12 cellular contexts compared by ENCODE assay signal in genomic region chr5:158431369-158432029, GRCh38.
DNase-seq lines count a peak whose midpoint lies in the region; ATAC-seq, FAIRE-seq and TF ChIP-seq lines count a peak whose summit lies in the region.
"Had no signal": no experiment of that assay in that cellular context is flagged by ENCODE, and none has a peak within 500 bp of the region (broad histone marks: within the 10 kb centered on the region; RNA-seq: fewer than 3 reads in every experiment).

No MANE protein-coding gene starts in this region.

- H3K4me1 ChIP-seq in thymus (ENCODE audit: control insufficient read depth, insufficient read depth, low read length): peaks cover 16% of the 10 kb centered on the region
- H3K4me1 ChIP-seq in kidney (ENCODE audit: control insufficient read depth in 1 of 2, insufficient read depth in 1 of 2, low read depth in 1 of 2, low read length in 2 of 2): no peaks in the 10 kb centered on the region

- no peaks in the 10 kb centered on the region for H3K27me3 ChIP-seq in thymus (ENCODE audit: control insufficient read depth, insufficient read depth)

- no peaks in the 10 kb centered on the region for H3K27me3 Mint-ChIP-seq in activated CD4-positive, alpha-beta T cell treated with anti-CD3 and anti-CD28 coated beads, Interleukin-2, amount 10 ng/mL, durations not matched to agents 24 days and 14 days

- H3K36me3 ChIP-seq in thymus (ENCODE audit: control insufficient read depth, insufficient read depth) (no peaks in the 10 kb centered on the region), kidney (ENCODE audit: control insufficient read depth in 1 of 2, insufficient read depth in 2 of 2, low read length in 2 of 2) (no peaks in the 10 kb centered on the region)

- H3K36me3 Mint-ChIP-seq in activated CD4-positive, alpha-beta T cell treated with anti-CD3 and anti-CD28 coated beads, Interleukin-2, amount 10 ng/mL, durations not matched to agents 24 days and 14 days (ENCODE audit: low read depth): peaks cover 5% of the 10 kb centered on the region

- H3K27ac Mint-ChIP-seq in activated CD4-positive, alpha-beta T cell treated with anti-CD3 and anti-CD28 coated beads, Interleukin-2, amount 10 ng/mL, durations not matched to agents 24 days and 14 days: peak overlapping the region; percentile 40
- H3K27ac Mint-ChIP-seq: activated T-cell treated with anti-CD3 and anti-CD28 coated beads, Interleukin-2, amount 50 U/mL, for 72 hours; nephron progenitor cell had no signal

- H3K27ac ChIP-seq in thymus (ENCODE audit: low read depth) (peak overlapping the region; percentile 5), kidney (ENCODE audit: low read depth in 2 of 2, low read length in 2 of 2) (no peak overlapping the region)

- FAIRE-seq in kidney (lab: Jason Lieb, UNC): no peak
- FAIRE-seq: A204.1 had no signal

- H3K9ac ChIP-seq in kidney (ENCODE audit: low read length in 2 of 2): no peak overlapping the region

- H3K4me3 ChIP-seq in thymus (ENCODE audit: low read length): no peak overlapping the region
- no peak overlapping the region for H3K4me3 ChIP-seq in kidney (ENCODE audit: low read length in 2 of 2)

- no peak for TF ChIP-seq CTCF in kidney (IDR thresholded peaks at IDR 0.05; ENCODE audit: borderline replicate concordance, extremely low read depth, insufficient read depth)

- ATAC-seq in left cardiac atrium: peak; percentile 23 to 82
- ATAC-seq: activated T-cell treated with anti-CD3 and anti-CD28 coated beads, Interleukin-2, amount 50 U/mL, for 72 hours had no signal

- intact Hi-C loops in activated CD4-positive, alpha-beta T cell treated with anti-CD3 and anti-CD28 coated beads, Interleukin-2, amount 10 ng/mL, durations not matched to agents 24 days and 14 days (cut with micrococcal nuclease): loop anchor here (5.0 to 10.0 kb wide), 3 partner anchors 81 to 1327 kb away; partner anchors contain the start of genes HAVCR2 and RNF145
- intact Hi-C loops in left cardiac atrium (cut with DNase I) (no loop called here), kidney (cut with DNase I) (no loop called here)

- H3K9me3 ChIP-seq in thymus (ENCODE audit: control insufficient read depth) (no peaks in the 10 kb centered on the region), kidney (ENCODE audit: control insufficient read depth in 1 of 2, low read length in 2 of 2) (peaks cover 0 to 7% of the 10 kb centered on the region in 2 donors)

- H3K4me3 Mint-ChIP-seq in activated CD4-positive, alpha-beta T cell treated with anti-CD3 and anti-CD28 coated beads, Interleukin-2, amount 10 ng/mL, durations not matched to agents 24 days and 14 days: no peak overlapping the region
- H3K4me3 Mint-ChIP-seq: activated T-cell treated with anti-CD3 and anti-CD28 coated beads, Interleukin-2, amount 50 U/mL, for 72 hours; nephron progenitor cell had no signal

- DNase-seq in activated CD4-positive, alpha-beta T cell treated with anti-CD3 and anti-CD28 coated beads, Interleukin-2, amount 10 ng/mL, durations not matched to agents 24 days and 14 days: no peak
- no peak for DNase-seq in activated CD4-positive, alpha-beta T cell treated with anti-CD3 and anti-CD28 coated beads for 4 hours
- peak; percentile 11 to 49 for DNase-seq in NCI-H524 (lab: John Stamatoyannopoulos, UW)
- DNase-seq in left cardiac atrium: no peak
- no peak for DNase-seq in cerebellar cortex (ENCODE audit: low spot score)
- no peak for DNase-seq in kidney
- DNase-seq in HT-29 (ENCODE audit: low spot score): no peak
- DNase-seq: activated T-cell treated with anti-CD3 and anti-CD28 coated beads, Interleukin-2, amount 50 U/mL, for 72 hours; NCI-H1105 treated with DMSO at 0.1 percent for 48 hours; nephron progenitor cell had no signal

- H3K4me1 Mint-ChIP-seq in activated CD4-positive, alpha-beta T cell treated with anti-CD3 and anti-CD28 coated beads, Interleukin-2, amount 10 ng/mL, durations not matched to agents 24 days and 14 days: peaks cover 45% of the 10 kb centered on the region
- H3K4me1 Mint-ChIP-seq: nephron progenitor cell had no signal

- H3K9me3 Mint-ChIP-seq in activated CD4-positive, alpha-beta T cell treated with anti-CD3 and anti-CD28 coated beads, Interleukin-2, amount 10 ng/mL, durations not matched to agents 24 days and 14 days: peaks cover 19% of the 10 kb centered on the region

- WGBS in thymus: 100% methylated on average over 1 of the region's 1 CpG

Comparison
In these comparisons a context has a peak if more than half of its experiments do, and no peak if none do; other contexts are left out.
1. DNase-seq: peak in NCI-H524 (2 of 2); none in activated CD4-positive, alpha-beta T cell treated with anti-CD3 and anti-CD28 coated beads, Interleukin-2, amount 10 ng/mL, durations not matched to agents 24 days and 14 days (single experiment), activated CD4-positive, alpha-beta T cell treated with anti-CD3 and anti-CD28 coated beads for 4 hours (0 of 2), left cardiac atrium (single experiment), cerebellar cortex (single experiment), kidney (single experiment) and HT-29 (single experiment).